In the genomic region with DNA sequence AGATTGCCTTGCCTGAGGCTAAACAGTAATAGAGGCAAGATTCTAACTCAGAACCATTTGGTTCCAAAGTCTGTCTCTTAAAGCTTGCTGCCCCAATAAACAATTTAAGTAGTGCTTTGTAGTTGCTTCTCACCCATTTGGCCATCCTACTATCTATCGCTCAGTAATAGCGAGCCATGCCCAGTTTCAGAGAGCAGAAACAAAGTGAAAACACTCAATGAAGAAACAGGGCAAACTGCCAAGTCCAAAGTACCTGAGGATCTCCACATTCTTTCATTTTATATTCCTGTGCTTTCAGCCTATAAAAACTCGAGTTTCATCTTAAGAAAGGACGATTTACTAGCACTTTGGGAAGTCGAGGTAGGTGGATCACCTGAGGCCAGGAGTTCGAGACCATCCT, we compare ENCODE assay signal across 20 cellular contexts.
DNase-seq lines count a peak whose midpoint lies in the region; ATAC-seq, FAIRE-seq and TF ChIP-seq lines count a peak whose summit lies in the region.
"Had no signal": no experiment of that assay in that cellular context is flagged by ENCODE, and none has a peak within 500 bp of the region (broad histone marks: within the 10 kb centered on the region; RNA-seq: fewer than 3 reads in every experiment).

No MANE protein-coding gene starts in this region.

- TF ChIP-seq CTCF in HCT116 (IDR thresholded peaks at IDR 0.05 in 2 of 3, conservative IDR thresholded peaks at IDR 0.05 in 1 of 3; ENCODE audit: borderline replicate concordance in 1 of 3, insufficient read depth in 1 of 3, low read depth in 2 of 3, low read length in 2 of 3) (no peak), astrocyte (IDR thresholded peaks at IDR 0.05; ENCODE audit: insufficient read depth, low read depth, low read length) (no peak), neutrophil (IDR thresholded peaks at IDR 0.05) (no peak)

- H4K20me1 ChIP-seq in HCT116 (ENCODE audit: insufficient read depth) (no peaks in the 10 kb centered on the region), astrocyte (ENCODE audit: insufficient read depth, low read length) (no peaks in the 10 kb centered on the region)

- POLR2A ChIA-PET in HCT116 (lab: Charles Lee) = no interaction called here

- no peak for TF ChIP-seq RAD21 in HCT116 (IDR thresholded peaks at IDR 0.05; ENCODE audit: low read depth)

- intact Hi-C loops in HCT116 (cut with micrococcal nuclease) = loop anchor here (5.0 to 10.0 kb wide), 3 partner anchors 417 to 814 kb away; partner anchors contain the start of gene PHLDA1

- H2AFZ ChIP-seq in HCT116 (ENCODE audit: low read depth, low read length, poor library complexity, severe bottlenecking) (no peak overlapping the region), astrocyte (ENCODE audit: low read depth, low read length) (no peak overlapping the region)

- no peak for ATAC-seq in HCT116
- no peak for ATAC-seq in effector memory CD8-positive, alpha-beta T cell (replicated peaks)
- ATAC-seq: Right ventricle myocardium inferior had no signal

- H3K27ac Mint-ChIP-seq in astrocyte (ENCODE audit: unreplicated experiment) = peak overlapping the region; percentile 98
- H3K27ac Mint-ChIP-seq in effector memory CD8-positive, alpha-beta T cell = no peak overlapping the region

- no peak for FAIRE-seq in astrocyte (lab: Jason Lieb, UNC)
- FAIRE-seq: HTR-8/SVneo had no signal

- H3K4me1 ChIP-seq in HCT116 (ENCODE audit: control insufficient read depth in 1 of 2, insufficient read depth in 2 of 2, low read length in 2 of 2) (peaks cover 44 to 69% of the 10 kb centered on the region in 2 experiments), astrocyte (ENCODE audit: insufficient read depth, low read length) (peaks cover 17% of the 10 kb centered on the region), neutrophil (ENCODE audit: control insufficient read depth in 1 of 2, insufficient read depth in 1 of 2, low read depth in 1 of 2, low read length in 1 of 2) (peaks cover 0 to 4% of the 10 kb centered on the region in 2 experiments)

- BruUV-seq in HCT116 (replicated peaks; lab: Mats Ljungman, UMichigan) = no TSS peak

- H3K36me3 Mint-ChIP-seq in astrocyte (ENCODE audit: low read depth, unreplicated experiment) = peaks cover 7% of the 10 kb centered on the region
- peaks cover 15% of the 10 kb centered on the region for H3K36me3 Mint-ChIP-seq in effector memory CD8-positive, alpha-beta T cell (ENCODE audit: insufficient read depth)

- H3K9ac ChIP-seq in HCT116 (ENCODE audit: low read length) = peak overlapping the region; percentile 19; the same call in 1 of the 2 replicates
- H3K9ac ChIP-seq in astrocyte (ENCODE audit: low read length) = no peak overlapping the region

- H3K79me2 ChIP-seq in HCT116 (ENCODE audit: insufficient read depth, low read length) (peaks cover 37% of the 10 kb centered on the region), astrocyte (ENCODE audit: insufficient read depth, low read length) (peaks cover 30% of the 10 kb centered on the region)

- H3K9me3 ChIP-seq in HCT116 (ENCODE audit: control insufficient read depth in 1 of 2, insufficient read depth in 1 of 2, low read depth in 1 of 2, low read length in 2 of 2) = no peaks in the 10 kb centered on the region
- H3K9me3 ChIP-seq in astrocyte (ENCODE audit: insufficient read depth, low read depth, low read length) = no peaks in the 10 kb centered on the region
- H3K9me3 ChIP-seq in neutrophil = no peaks in the 10 kb centered on the region
- H3K9me3 ChIP-seq: Caco-2 had no signal

- peak overlapping the region; percentile 65 for H3K4me2 ChIP-seq in HCT116 (ENCODE audit: low read length)
- no peak overlapping the region for H3K4me2 ChIP-seq in astrocyte (ENCODE audit: low read length)

- peak overlapping the region; percentile 63 for H3K27ac ChIP-seq in HCT116 (ENCODE audit: low read depth, low read length)
- no peak overlapping the region for H3K27ac ChIP-seq in astrocyte (ENCODE audit: low read depth, low read length)
- peak overlapping the region; percentile 18 for H3K27ac ChIP-seq in neutrophil
- H3K27ac ChIP-seq: HL-60, SK-N-MC had no signal

- RAD21 ChIA-PET in HCT116 (lab: Charles Lee; ENCODE audit: low non-redundant PET in 1 of 2, low total read pairs in 2 of 2, uncharacterized antibody in 2 of 2, unreplicated experiment in 2 of 2) = no interaction called here

- H3K4me3 Mint-ChIP-seq in astrocyte (ENCODE audit: unreplicated experiment) = no peak overlapping the region
- no peak overlapping the region for H3K4me3 Mint-ChIP-seq in effector memory CD8-positive, alpha-beta T cell
- H3K4me3 Mint-ChIP-seq: CD4-positive, CD25-positive, alpha-beta regulatory T cell had no signal

- TF ChIP-seq POLR2A in HCT116 (IDR thresholded peaks at IDR 0.05; ENCODE audit: borderline replicate concordance, extremely low read depth, insufficient read depth, insufficient read length) = no peak

- peak; percentile 1 for DNase-seq in NCI-H748 (lab: John Stamatoyannopoulos, UW; ENCODE audit: unreplicated experiment)
- DNase-seq in NCI-H748 treated with DMSO at 0.1 percent for 48 hours (lab: John Stamatoyannopoulos, UW) = no peak
- DNase-seq in HCT116 (ENCODE audit: low read depth, low spot score) = no peak
- no peak for DNase-seq in astrocyte (ENCODE audit: low read depth)
- no peak for DNase-seq in activated naive CD4-positive, alpha-beta T cell treated with Interleukin-2 at 50 U/mL for 16 hours
- DNase-seq in NOMO-1 (lab: John Stamatoyannopoulos, UW; ENCODE audit: unreplicated experiment in 2 of 2) = no peak
- DNase-seq in effector memory CD8-positive, alpha-beta T cell = no peak
- DNase-seq: ACHN; AML-193; Caco-2; CD4-positive, CD25-positive, alpha-beta regulatory T cell; DMS79 treated with DMSO at 0.1 percent for 48 hours; NCI-H1417 treated with DMSO at 0.1 percent for 48 hours; NCI-H1930; NCI-H69 had no signal

- H3K27me3 ChIP-seq in HCT116 (ENCODE audit: insufficient read depth, low read length) (no peaks in the 10 kb centered on the region), astrocyte (ENCODE audit: insufficient read depth, low read length) (no peaks in the 10 kb centered on the region), neutrophil (no peaks in the 10 kb centered on the region)

- no peaks in the 10 kb centered on the region for H3K27me3 Mint-ChIP-seq in astrocyte (ENCODE audit: low read depth, unreplicated experiment)
- no peaks in the 10 kb centered on the region for H3K27me3 Mint-ChIP-seq in effector memory CD8-positive, alpha-beta T cell
- H3K27me3 Mint-ChIP-seq: CD4-positive, CD25-positive, alpha-beta regulatory T cell had no signal

- H3K36me3 ChIP-seq in HCT116 (ENCODE audit: control insufficient read depth in 1 of 2, insufficient read depth in 2 of 2, low read length in 2 of 2) = no peaks in the 10 kb centered on the region
- H3K36me3 ChIP-seq in astrocyte (ENCODE audit: insufficient read depth, low read length) = no peaks in the 10 kb centered on the region
- H3K36me3 ChIP-seq in neutrophil = peaks cover 11% of the 10 kb centered on the region

- CTCF ChIA-PET in HCT116 (lab: Charles Lee) = no interaction called here

- H3K4me3 ChIP-seq in HCT116 (replicated peaks in 1 of 2; ENCODE audit: low read depth in 1 of 2, low read length in 2 of 2) (peak overlapping the region in 1 of 2 experiments; percentile 30; a peak in 2 of 4 replicates), astrocyte (ENCODE audit: insufficient read depth, low read depth, low read length) (no peak overlapping the region), neutrophil (ENCODE audit: low read depth in 1 of 2, low read length in 1 of 2) (no peak overlapping the region)
- H3K4me3 ChIP-seq: SK-N-MC had no signal

- no peaks in the 10 kb centered on the region for H3K9me3 Mint-ChIP-seq in astrocyte (ENCODE audit: unreplicated experiment)
- H3K9me3 Mint-ChIP-seq in effector memory CD8-positive, alpha-beta T cell = no peaks in the 10 kb centered on the region
- H3K9me3 Mint-ChIP-seq: CD4-positive, CD25-positive, alpha-beta regulatory T cell had no signal

- no peaks in the 10 kb centered on the region for H3K9me2 ChIP-seq in HCT116 (ENCODE audit: insufficient read depth)

- peaks cover 30% of the 10 kb centered on the region for H3K4me1 Mint-ChIP-seq in astrocyte (ENCODE audit: low read depth, unreplicated experiment)
- H3K4me1 Mint-ChIP-seq in effector memory CD8-positive, alpha-beta T cell (ENCODE audit: low read depth in 2 of 2) = peaks cover 8 to 23% of the 10 kb centered on the region in 2 donors

TF ChIP-seq in HCT116, 20 proteins besides CTCF, POLR2A, EP300 and RAD21:
- no peak for TF ChIP-seq SP1 (IDR thresholded peaks at IDR 0.05; ENCODE audit: low read depth)
- TF ChIP-seq EZH2 (IDR thresholded peaks at IDR 0.05) = no peak
- TF ChIP-seq ZFX (IDR thresholded peaks at IDR 0.05) = no peak
- TF ChIP-seq MAX (IDR thresholded peaks at IDR 0.05) = no peak
- TF ChIP-seq CBX3 (IDR thresholded peaks at IDR 0.05; ENCODE audit: low read depth) = 0 out of 2 replicates have a peak, but pooled peaks have one; percentile 49
